Comparison of ENCODE assay signal across 10 cellular contexts in genomic region chr16:9077001-9077809, GRCh38. TPM values are rescaled to one million over a fixed set of nuclear protein-coding genes. Genes with fewer than 3 reads are reported as not detected.
DNase-seq lines count a peak whose midpoint lies in the region; ATAC-seq and TF ChIP-seq lines count a peak whose summit lies in the region.
"Had no signal": no experiment of that assay in that cellular context is flagged by ENCODE, and none has a peak within 500 bp of the region (broad histone marks: within the 10 kb centered on the region; RNA-seq: fewer than 3 reads in every experiment).

No MANE protein-coding gene starts in this region.

- H3K36me3 Mint-ChIP-seq in MCF 10A (ENCODE audit: insufficient read depth, unreplicated experiment): peaks cover 13% of the 10 kb centered on the region
- peaks cover 7 to 14% of the 10 kb centered on the region in 2 donors for H3K36me3 Mint-ChIP-seq in stimulated activated naive B cell treated with anti-CD40 and anti-IgM and Interleukin-4, amounts not matched to agents 10 μg/mL and 1 μg/mL and 100 μg/mL, for 72 hours
- no peaks in the 10 kb centered on the region for H3K36me3 Mint-ChIP-seq in progenitor cell of endocrine pancreas (ENCODE audit: insufficient read depth)

- no peaks in the 10 kb centered on the region for H3K36me3 ChIP-seq in breast epithelium

- H3K4me3 Mint-ChIP-seq in MCF 10A (ENCODE audit: unreplicated experiment) (no peak overlapping the region), progenitor cell of endocrine pancreas (ENCODE audit: low read depth) (no peak overlapping the region)
- no peak overlapping the region for H3K4me3 Mint-ChIP-seq in stimulated activated naive B cell treated with anti-CD40 and anti-IgM and Interleukin-4, amounts not matched to agents 10 μg/mL and 1 μg/mL and 100 μg/mL, for 72 hours

- H3K4me1 Mint-ChIP-seq in MCF 10A (ENCODE audit: insufficient read depth, unreplicated experiment): peaks cover 26% of the 10 kb centered on the region
- peaks cover 16 to 24% of the 10 kb centered on the region in 2 donors for H3K4me1 Mint-ChIP-seq in stimulated activated naive B cell treated with anti-CD40 and anti-IgM and Interleukin-4, amounts not matched to agents 10 μg/mL and 1 μg/mL and 100 μg/mL, for 72 hours
- no peaks in the 10 kb centered on the region for H3K4me1 Mint-ChIP-seq in progenitor cell of endocrine pancreas (ENCODE audit: low read depth)

- DNase-seq in MCF 10A (ENCODE audit: unreplicated experiment) (no peak), breast epithelium (ENCODE audit: low spot score in 2 of 2) (no peak), RWPE1 (ENCODE audit: low spot score) (peak; percentile 59), epithelial cell of prostate (ENCODE audit: low read depth, low spot score) (peak; percentile 66), progenitor cell of endocrine pancreas (ENCODE audit: low spot score, unreplicated experiment) (no peak)
- no peak for DNase-seq in stimulated activated naive B cell treated with anti-CD40 and anti-IgM and Interleukin-4, amounts not matched to agents 10 μg/mL and 1 μg/mL and 100 μg/mL, for 72 hours
- no peak for DNase-seq in NK-92 treated with Interleukin-12 subunit alpha and Interleukin-12 subunit beta, amount 100 ng/mL, for 24 hours (lab: John Stamatoyannopoulos, UW)
- DNase-seq: left cardiac atrium, NCI-H1436 treated with DMSO at 0.1 percent for 48 hours had no signal

- H3K9me3 Mint-ChIP-seq in MCF 10A (ENCODE audit: unreplicated experiment): peaks cover 5% of the 10 kb centered on the region
- H3K9me3 Mint-ChIP-seq in stimulated activated naive B cell treated with anti-CD40 and anti-IgM and Interleukin-4, amounts not matched to agents 10 μg/mL and 1 μg/mL and 100 μg/mL, for 72 hours: peaks cover 2 to 4% of the 10 kb centered on the region in 2 donors
- H3K9me3 Mint-ChIP-seq in progenitor cell of endocrine pancreas (ENCODE audit: low read depth): no peaks in the 10 kb centered on the region

- no peaks in the 10 kb centered on the region for H3K27me3 ChIP-seq in breast epithelium

- BruUV-seq in MCF 10A (replicated peaks; lab: Mats Ljungman, UMichigan): no TSS peak

- H3K4me3 ChIP-seq in breast epithelium: no peak overlapping the region

- intact Hi-C loops in MCF 10A (cut with micrococcal nuclease) (no loop called here), breast epithelium (cut with DNase I; ENCODE audit: low total_unique reads) (no loop called here)

- no peaks in the 10 kb centered on the region for H3K27me3 Mint-ChIP-seq in MCF 10A (ENCODE audit: insufficient read depth, unreplicated experiment)
- H3K27me3 Mint-ChIP-seq in stimulated activated naive B cell treated with anti-CD40 and anti-IgM and Interleukin-4, amounts not matched to agents 10 μg/mL and 1 μg/mL and 100 μg/mL, for 72 hours: no peaks in the 10 kb centered on the region
- no peaks in the 10 kb centered on the region for H3K27me3 Mint-ChIP-seq in progenitor cell of endocrine pancreas

- H3K27ac ChIP-seq in breast epithelium (no peak overlapping the region), RWPE1 (peak overlapping the region; percentile 71), epithelial cell of prostate (peak overlapping the region; percentile 94)

- CTCF ChIA-PET in MCF 10A (lab: Yijun Ruan, JAX) (interaction anchor here (0.5 to 1.1 kb wide), 5 partner anchors 9 to 22 kb away, joined by 3 to 4 read pairs (median 3); no protein-coding TSS in a partner anchor), RWPE1 (lab: Yijun Ruan, JAX) (interaction anchor here (0.6 to 0.8 kb wide), 5 partner anchors 27 to 302 kb away, joined by 3 read pairs; no protein-coding TSS in a partner anchor)

- TF ChIP-seq POLR2A in breast epithelium (IDR thresholded peaks at IDR 0.05): no peak

- peak; percentile 18 to 49 for ATAC-seq in stimulated activated naive B cell treated with anti-CD40 and anti-IgM and Interleukin-4, amounts not matched to agents 10 μg/mL and 1 μg/mL and 100 μg/mL, for 72 hours (replicated peaks)
- ATAC-seq in GM18873 (IDR thresholded peaks at IDR 0.05; ENCODE audit: low FRiP score, unreplicated experiment): no peak
- ATAC-seq: left cardiac atrium had no signal

- no peaks in the 10 kb centered on the region for H3K9me3 ChIP-seq in breast epithelium

- H3K4me1 ChIP-seq in breast epithelium: no peaks in the 10 kb centered on the region

- POLR2A ChIA-PET in MCF 10A (lab: Yijun Ruan, JAX): interaction anchor here (1.2 to 6.2 kb wide), 7 partner anchors 9 to 126 kb away, joined by 3 to 63 read pairs (median 9); partner anchors contain the start of gene HAPSTR1
- POLR2A ChIA-PET in RWPE1 (lab: Yijun Ruan, JAX; ENCODE audit: low non-redundant PET): no interaction called here

- TF ChIP-seq CTCF in MCF 10A (IDR thresholded peaks at IDR 0.05; ENCODE audit: unreplicated experiment) (no peak), breast epithelium (IDR thresholded peaks at IDR 0.05) (no peak), RWPE1 (conservative IDR thresholded peaks at IDR 0.05; ENCODE audit: low read depth) (no peak), progenitor cell of endocrine pancreas (IDR thresholded peaks at IDR 0.05; ENCODE audit: unreplicated experiment) (no peak)

- H3K27ac Mint-ChIP-seq in MCF 10A (ENCODE audit: low read depth, unreplicated experiment) (peak overlapping the region; percentile 32), progenitor cell of endocrine pancreas (no peak overlapping the region)
- H3K27ac Mint-ChIP-seq in stimulated activated naive B cell treated with anti-CD40 and anti-IgM and Interleukin-4, amounts not matched to agents 10 μg/mL and 1 μg/mL and 100 μg/mL, for 72 hours: peak overlapping the region; percentile 92

RNA-seq across cellular contexts. Expression of gene HAPSTR1, which starts 14.2 kb away (rescaled TPM):
- 87.4 and 88.9 TPM in 2 replicates for total RNA-seq in MCF 10A (2022)
- 10 to 100 TPM; 39.0 to 63.5 (median 50.1) TPM for total RNA-seq in breast epithelium
- total RNA-seq in progenitor cell of endocrine pancreas: 77.6 and 79.7 TPM in 2 replicates

Comparison
In these comparisons a context has a peak if more than half of its experiments do, and no peak if none do; other contexts are left out.
1. DNase-seq: peak in RWPE1 (single experiment) and epithelial cell of prostate (single experiment); none in MCF 10A (single experiment), breast epithelium (0 of 2), stimulated activated naive B cell treated with anti-CD40 and anti-IgM and Interleukin-4, amounts not matched to agents 10 μg/mL and 1 μg/mL and 100 μg/mL, for 72 hours (single experiment), NK-92 treated with Interleukin-12 subunit alpha and Interleukin-12 subunit beta, amount 100 ng/mL, for 24 hours (single experiment) and progenitor cell of endocrine pancreas (single experiment).
2. H3K27ac ChIP-seq: peak in RWPE1 (single experiment) and epithelial cell of prostate (single experiment); none in breast epithelium (0 of 2).